ENCODE assay signal across 8 cellular contexts in genomic region chr5:83077662-83078261, GRCh38. TPM values are rescaled to one million over a fixed set of nuclear protein-coding genes. Genes with fewer than 3 reads are reported as not detected.
DNase-seq lines count a peak whose midpoint lies in the region; ATAC-seq and TF ChIP-seq lines count a peak whose summit lies in the region.

No MANE protein-coding gene starts in this region.

- ATAC-seq in GM18508 (IDR thresholded peaks at IDR 0.05; ENCODE audit: insufficient read depth, unreplicated experiment), result peak; percentile 3
- peak; percentile 4 for ATAC-seq in HG03045 (IDR thresholded peaks at IDR 0.05; ENCODE audit: unreplicated experiment)
- ATAC-seq in mucosa of descending colon, result peak; percentile 4

- H3K27ac ChIP-seq in ACC112 (ENCODE audit: low read depth, low read length), result peak overlapping the region; percentile 83

- peak; percentile 19 for DNase-seq in SIG-M5 (lab: John Stamatoyannopoulos, UW)
- DNase-seq in dermis microvascular lymphatic vessel endothelial cell (ENCODE audit: low read depth in 2 of 2), result peak; percentile 2 to 7
- no peak for DNase-seq in mucosa of descending colon
- no peak for DNase-seq in SK-N-DZ (ENCODE audit: low spot score)
- DNase-seq in NCI-H2196 (lab: John Stamatoyannopoulos, UW; ENCODE audit: unreplicated experiment), result no peak

- intact Hi-C loops in mucosa of descending colon (cut with DNase I, micrococcal nuclease), result no loop called here

- H3K4me1 ChIP-seq in ACC112 (ENCODE audit: control insufficient read depth, insufficient read depth, low read length, unreplicated experiment) (peaks cover 14% of the 10 kb centered on the region), mucosa of descending colon (ENCODE audit: low read depth) (no peaks in the 10 kb centered on the region)

- peak overlapping the region; percentile 100 for H3K4me3 ChIP-seq in ACC112 (ENCODE audit: low read depth, low read length)
- peak overlapping the region; percentile 73 for H3K4me3 ChIP-seq in mucosa of descending colon

- H3K27me3 ChIP-seq in ACC112 (ENCODE audit: insufficient read depth, low read length), result no peaks in the 10 kb centered on the region

- TF ChIP-seq CTCF in mucosa of descending colon (IDR thresholded peaks at IDR 0.05), result no peak

- H2AFZ ChIP-seq in ACC112 (ENCODE audit: low read length, unreplicated experiment), result peak overlapping the region; percentile 99

- H3K36me3 ChIP-seq in ACC112 (ENCODE audit: insufficient read depth, low read length) (peaks cover 7% of the 10 kb centered on the region; the same call in 1 of the 2 replicates), mucosa of descending colon (ENCODE audit: low read depth) (no peaks in the 10 kb centered on the region)

- peaks cover 60% of the 10 kb centered on the region for H3K79me2 ChIP-seq in ACC112 (ENCODE audit: control insufficient read depth, insufficient read depth, low read length, unreplicated experiment)

- no peaks in the 10 kb centered on the region for H3K9me3 ChIP-seq in mucosa of descending colon

RNA-seq across cellular contexts. Expression of gene XRCC4, which starts 0.4 kb away (rescaled TPM):
- total RNA-seq in dermis microvascular lymphatic vessel endothelial cell (2.9 and 4.5 TPM in 2 replicates), mucosa of descending colon (1 to 10 TPM; 6.4 to 8.3 (median 8.1) TPM)
- 26.7 and 31.3 TPM in 2 replicates for polyA plus RNA-seq in SK-N-DZ (2014; cell fraction: cytosol; rRNA removed)
- 14.2 and 28.0 TPM in 2 replicates for polyA plus RNA-seq in SK-N-DZ (2014; cell fraction: nucleus; rRNA removed)

RNA-seq across cellular contexts. Expression of gene TMEM167A, which starts 0.6 kb away (rescaled TPM):
- 37.2 and 43.7 TPM in 2 replicates for total RNA-seq in dermis microvascular lymphatic vessel endothelial cell
- 10 to 100 TPM; 59.9 to 75.1 (median 62.6) TPM for total RNA-seq in mucosa of descending colon
- polyA plus RNA-seq in SK-N-DZ (2014; cell fraction: cytosol; rRNA removed), result 101 and 109 TPM in 2 replicates
- polyA plus RNA-seq in SK-N-DZ (2014; cell fraction: nucleus; rRNA removed), result 48.5 and 58.8 TPM in 2 replicates

Comparison
In these comparisons a context has a peak if more than half of its experiments do, and no peak if none do; other contexts are left out.
1. DNase-seq: peak in SIG-M5 (single experiment) and dermis microvascular lymphatic vessel endothelial cell (2 of 2); none in mucosa of descending colon (0 of 3), SK-N-DZ (single experiment) and NCI-H2196 (single experiment).
2. Peak in every context shown above with its lines, with median percentiles within 50 percentile points of each other: ATAC-seq.